ENCODE assay signal across 9 cellular contexts in the genomic region with DNA sequence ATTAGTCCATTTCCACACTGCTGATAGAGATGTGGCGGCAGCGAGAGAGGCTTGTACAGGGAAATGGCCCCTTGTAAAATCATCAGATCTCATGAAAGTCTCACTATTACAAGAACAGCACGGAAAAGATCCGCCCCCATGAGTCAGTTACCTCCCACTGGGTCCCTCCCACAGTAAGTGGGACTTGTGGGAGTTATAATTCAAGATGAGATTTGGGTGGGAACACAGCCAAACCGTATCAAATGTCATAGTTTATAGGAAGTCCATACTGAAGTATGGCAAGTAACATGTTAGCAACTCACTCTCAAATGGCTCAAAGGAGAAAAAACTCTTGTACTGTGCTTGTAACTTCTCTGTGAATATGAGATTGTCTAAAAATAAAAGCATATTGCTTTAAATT. TPM values are rescaled to one million over a fixed set of nuclear protein-coding genes. Genes with fewer than 3 reads are reported as not detected.
A peak's percentile ranks its signal among the peaks of the same experiment; 100 is the strongest.
DNase-seq lines count a peak whose midpoint lies in the region; ATAC-seq and TF ChIP-seq lines count a peak whose summit lies in the region.
"Had no signal": no experiment of that assay in that cellular context is flagged by ENCODE, and none has a peak within 500 bp of the region (broad histone marks: within the 10 kb centered on the region; RNA-seq: fewer than 3 reads in every experiment).

No MANE protein-coding gene starts in this region.

- peaks cover 25% of the 10 kb centered on the region for H3K4me1 ChIP-seq in adipocyte (ENCODE audit: control insufficient read depth, insufficient read depth, low read length)

- H3K4me3 Mint-ChIP-seq in activated naive CD8-positive, alpha-beta T cell treated with anti-CD3 and anti-CD28 coated beads, Interleukin-2, amount 50 U/mL, for 24 hours = no peak overlapping the region
- H3K4me3 Mint-ChIP-seq: natural killer cell had no signal

- H3K9me3 ChIP-seq in adipocyte (ENCODE audit: control insufficient read depth, low read length) = no peaks in the 10 kb centered on the region

- no peak for TF ChIP-seq CTCF in GM20000 (IDR thresholded peaks at IDR 0.05; ENCODE audit: extremely low read depth, missing control alignments)

- peaks cover 52% of the 10 kb centered on the region for H3K36me3 Mint-ChIP-seq in activated naive CD8-positive, alpha-beta T cell treated with anti-CD3 and anti-CD28 coated beads, Interleukin-2, amount 50 U/mL, for 24 hours (ENCODE audit: low read depth)
- H3K36me3 Mint-ChIP-seq: natural killer cell had no signal

- H3K4me3 ChIP-seq in adipocyte (ENCODE audit: low read length) = peak overlapping the region; percentile 8

- no peak for ATAC-seq in activated naive CD8-positive, alpha-beta T cell treated with anti-CD3 and anti-CD28 coated beads, Interleukin-2, amount 50 U/mL, for 24 hours
- ATAC-seq: natural killer cell had no signal

- no peak overlapping the region for H3K9ac ChIP-seq in adipocyte (ENCODE audit: low read length)

- DNase-seq in EH (ENCODE audit: low read depth) (peak; percentile 91), M059J (ENCODE audit: low read depth) (peak; percentile 37), adipocyte (ENCODE audit: low read depth) (peak; percentile 69), myocyte (ENCODE audit: low read depth) (peak; percentile 57), iPS-NIHi7 (ENCODE audit: extremely low spot score) (no peak), GM20000 (ENCODE audit: low spot score) (no peak), GF-D8 (lab: John Stamatoyannopoulos, UW) (no peak)
- no peak for DNase-seq in activated naive CD8-positive, alpha-beta T cell treated with anti-CD3 and anti-CD28 coated beads, Interleukin-2, amount 50 U/mL, for 24 hours
- DNase-seq: natural killer cell had no signal

- no peak overlapping the region for H3K27ac Mint-ChIP-seq in activated naive CD8-positive, alpha-beta T cell treated with anti-CD3 and anti-CD28 coated beads, Interleukin-2, amount 50 U/mL, for 24 hours
- H3K27ac Mint-ChIP-seq: natural killer cell had no signal

- peaks cover 4% of the 10 kb centered on the region for H3K4me1 Mint-ChIP-seq in activated naive CD8-positive, alpha-beta T cell treated with anti-CD3 and anti-CD28 coated beads, Interleukin-2, amount 50 U/mL, for 24 hours
- H3K4me1 Mint-ChIP-seq: natural killer cell had no signal

- peaks cover 61% of the 10 kb centered on the region for H3K36me3 ChIP-seq in adipocyte (ENCODE audit: control insufficient read depth, insufficient read depth, low read length, severe bottlenecking)

- no peaks in the 10 kb centered on the region for H3K9me3 Mint-ChIP-seq in activated naive CD8-positive, alpha-beta T cell treated with anti-CD3 and anti-CD28 coated beads, Interleukin-2, amount 50 U/mL, for 24 hours
- H3K9me3 Mint-ChIP-seq: natural killer cell had no signal

- H3K27me3 ChIP-seq in adipocyte (replicated peaks; ENCODE audit: control insufficient read depth, insufficient read depth, low read length) = no peaks in the 10 kb centered on the region

- no peaks in the 10 kb centered on the region for H3K27me3 Mint-ChIP-seq in activated naive CD8-positive, alpha-beta T cell treated with anti-CD3 and anti-CD28 coated beads, Interleukin-2, amount 50 U/mL, for 24 hours

RNA-seq across cellular contexts. Expression of a gene that starts 56.1 kb away (rescaled TPM):
- total RNA-seq in M059J (2014; rRNA removed; shearing (Covaris generic)) = 12.8 and 17.0 TPM in 2 replicates
- total RNA-seq in myocyte = 28.7 and 32.7 TPM in 2 replicates
- 25.3 TPM for polyA plus RNA-seq in myocyte (2012)

Comparison
In these comparisons a context has a peak if more than half of its experiments do, and no peak if none do; other contexts are left out.
1. DNase-seq: peak in EH (single experiment), M059J (single experiment), adipocyte (single experiment) and myocyte (single experiment); none in iPS-NIHi7 (single experiment), activated naive CD8-positive, alpha-beta T cell treated with anti-CD3 and anti-CD28 coated beads, Interleukin-2, amount 50 U/mL, for 24 hours (single experiment), GM20000 (single experiment) and GF-D8 (single experiment).